Comparison of ENCODE assay signal across 1 cellular context in genomic region chr7:73891178-73891885, GRCh38.
TF ChIP-seq lines count a peak whose summit lies in the region.

No MANE protein-coding gene starts in this region.

TF ChIP-seq in GM23338, 12 proteins besides CTCF, POLR2A, EP300 and RAD21 (continued from another document):
- TF ChIP-seq ZNF462 (CRISPR knock-in tag; IDR thresholded peaks at IDR 0.05) (no peak), STAT1 (IDR thresholded peaks at IDR 0.05; ENCODE audit: unreplicated experiment) (no peak), CREB1 (CRISPR knock-in tag; IDR thresholded peaks at IDR 0.05; ENCODE audit: low read depth) (no peak), NANOG (IDR thresholded peaks at IDR 0.05; ENCODE audit: borderline replicate concordance) (no peak), ZNF114 (CRISPR knock-in tag; IDR thresholded peaks at IDR 0.05) (no peak), REST (IDR thresholded peaks at IDR 0.05; ENCODE audit: unreplicated experiment) (no peak), JUNB (IDR thresholded peaks at IDR 0.05; ENCODE audit: unreplicated experiment) (no peak), EZH2phosphoT487 (IDR thresholded peaks at IDR 0.05; ENCODE audit: unreplicated experiment) (no peak)
